In the genomic region with DNA sequence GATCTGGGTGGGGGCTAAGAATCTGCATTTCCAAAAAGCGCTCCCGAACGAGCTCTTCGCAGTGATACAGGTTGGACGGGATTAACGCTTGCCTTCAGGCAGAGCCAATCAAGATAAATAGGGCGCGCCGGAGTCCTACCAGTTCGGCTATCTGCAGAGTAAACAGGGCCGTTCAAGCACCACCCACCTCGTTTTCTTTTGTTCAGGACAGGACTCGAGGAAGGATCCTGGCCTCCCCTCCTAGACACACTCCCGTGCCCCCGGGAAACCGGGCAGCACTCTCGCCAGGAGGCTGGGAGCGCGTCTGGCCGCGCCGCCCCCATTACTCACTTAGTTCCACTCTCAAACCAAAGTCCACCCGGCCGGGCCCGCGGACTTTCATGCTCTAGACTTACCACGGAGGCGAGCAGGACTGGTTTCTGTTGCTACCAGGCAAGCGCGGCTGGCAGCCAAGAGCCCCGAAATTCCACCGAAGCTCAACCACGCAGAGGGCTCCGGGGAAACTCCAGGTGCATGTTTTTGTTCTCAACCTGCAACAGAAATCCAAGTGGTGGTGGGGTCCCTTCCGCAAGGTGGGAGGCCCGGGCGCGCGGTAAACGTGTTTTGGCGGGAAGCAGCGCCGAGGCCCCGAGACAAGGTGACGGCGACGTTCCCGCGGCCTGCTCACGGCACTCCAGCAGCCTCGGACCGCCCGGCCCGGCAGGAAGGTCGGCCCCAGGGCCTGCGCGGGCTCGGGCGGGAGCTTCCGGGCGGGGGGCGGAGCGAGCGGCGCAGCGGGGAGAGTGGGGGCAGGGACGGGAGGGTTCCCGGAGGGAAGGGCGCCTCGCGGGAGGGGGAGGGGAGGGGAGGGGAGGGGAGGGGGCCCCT, we compare ENCODE assay signal across 8 cellular contexts. TPM values are rescaled to one million over a fixed set of nuclear protein-coding genes. Genes with fewer than 3 reads are reported as not detected.
A peak's percentile ranks its signal among the peaks of the same experiment; 100 is the strongest.
DNase-seq lines count a peak whose midpoint lies in the region; ATAC-seq and TF ChIP-seq lines count a peak whose summit lies in the region.

No MANE protein-coding gene starts in this region.

- peak overlapping the region; percentile 99 for H3K27ac Mint-ChIP-seq in mesothelial cell of epicardium

- POLR2A ChIA-PET in AG04450 (lab: Yijun Ruan, JAX), result interaction anchor here (0.6 to 2.3 kb wide), 9 partner anchors 8 to 286 kb away, joined by 3 to 21 read pairs (median 4); a partner anchor contains a TSS

- peak overlapping the region; percentile 69 for H3K4me3 ChIP-seq in AG04450 (ENCODE audit: low read depth, low read length)

- peak overlapping the region; percentile 88 for H3K4me3 Mint-ChIP-seq in mesothelial cell of epicardium

- no peaks in the 10 kb centered on the region for H3K27me3 Mint-ChIP-seq in mesothelial cell of epicardium (ENCODE audit: low read depth)

- no peaks in the 10 kb centered on the region for H3K9me3 Mint-ChIP-seq in mesothelial cell of epicardium

- DNase-seq in AG04450 (ENCODE audit: low read depth, low spot score) (no peak), NCI-H748 (lab: John Stamatoyannopoulos, UW; ENCODE audit: unreplicated experiment) (peak; percentile 89), activated T-cell treated with anti-CD3 and anti-CD28 coated beads for 1 hour (ENCODE audit: low read depth) (peak; percentile 51), epidermal melanocyte (ENCODE audit: insufficient read length, low spot score) (peak; percentile 74), mesothelial cell of epicardium (ENCODE audit: low spot score in 2 of 2, unreplicated experiment in 2 of 2) (peak; percentile 61 to 78)
- DNase-seq in stimulated activated CD8-positive, alpha-beta memory T cell treated with anti-CD3 and anti-CD28 coated beads, Interleukin-15, amount 100 ng/mL, for 48 hours (ENCODE audit: low read depth in 2 of 2), result peak; percentile 73 to 74

- no peak for TF ChIP-seq CTCF in AG04450 (IDR thresholded peaks at IDR 0.05; ENCODE audit: low read depth, low read length)
- TF ChIP-seq CTCF in mesothelial cell of epicardium (IDR thresholded peaks at IDR 0.05; ENCODE audit: unreplicated experiment), result no peak

- H3K4me1 Mint-ChIP-seq in mesothelial cell of epicardium, result peaks cover 43% of the 10 kb centered on the region

- H3K27me3 ChIP-seq in AG04450 (ENCODE audit: control insufficient read depth, insufficient read depth, low read length), result no peaks in the 10 kb centered on the region

- no peaks in the 10 kb centered on the region for H3K9me3 ChIP-seq in AG04450 (ENCODE audit: control insufficient read depth, insufficient read depth, low read length)

- H3K27ac ChIP-seq in AG04450 (ENCODE audit: low read depth, low read length), result peak overlapping the region; percentile 84

- peaks cover 19% of the 10 kb centered on the region for H3K36me3 Mint-ChIP-seq in mesothelial cell of epicardium

- ATAC-seq in GM19023 (IDR thresholded peaks at IDR 0.05; ENCODE audit: unreplicated experiment) (peak; percentile 61), HG03108 (IDR thresholded peaks at IDR 0.05; ENCODE audit: unreplicated experiment) (peak; percentile 40)

- CTCF ChIA-PET in AG04450 (lab: Charles Lee), result interaction anchor here (0.5 to 1.0 kb wide), 5 partner anchors 11 to 1338 kb away, joined by 3 to 12 read pairs (median 4); a partner anchor contains a TSS

RNA-seq across cellular contexts. Expression of a gene that starts 12.7 kb away (rescaled TPM):
- 160 and 178 TPM in 2 replicates for polyA plus RNA-seq in AG04450 (2011; rRNA removed)
- polyA minus RNA-seq in AG04450 (2011; rRNA and poly(A)+ RNA removed), result 191 and 197 TPM in 2 replicates
- total RNA-seq in mesothelial cell of epicardium, result 163 to 169 TPM (median 165 TPM) in 3 replicates

RNA-seq across cellular contexts. Expression of a gene that starts 24.9 kb away (rescaled TPM):
- not detected in 2 replicates for polyA plus RNA-seq in AG04450 (2011; rRNA removed)
- not detected in 2 replicates for polyA minus RNA-seq in AG04450 (2011; rRNA and poly(A)+ RNA removed)
- total RNA-seq in mesothelial cell of epicardium, result not detected in 3 replicates

RNA-seq across cellular contexts. Expression of a gene that starts 40.6 kb away (rescaled TPM):
- 3.2 and 4.4 TPM in 2 replicates for polyA plus RNA-seq in AG04450 (2011; rRNA removed)
- 1.4 and 2.8 TPM in 2 replicates for polyA minus RNA-seq in AG04450 (2011; rRNA and poly(A)+ RNA removed)
- 2.7 to 3.4 TPM (median 2.8 TPM) in 3 replicates for total RNA-seq in mesothelial cell of epicardium
